ENCODE assay signal across 16 cellular contexts in the genomic region with DNA sequence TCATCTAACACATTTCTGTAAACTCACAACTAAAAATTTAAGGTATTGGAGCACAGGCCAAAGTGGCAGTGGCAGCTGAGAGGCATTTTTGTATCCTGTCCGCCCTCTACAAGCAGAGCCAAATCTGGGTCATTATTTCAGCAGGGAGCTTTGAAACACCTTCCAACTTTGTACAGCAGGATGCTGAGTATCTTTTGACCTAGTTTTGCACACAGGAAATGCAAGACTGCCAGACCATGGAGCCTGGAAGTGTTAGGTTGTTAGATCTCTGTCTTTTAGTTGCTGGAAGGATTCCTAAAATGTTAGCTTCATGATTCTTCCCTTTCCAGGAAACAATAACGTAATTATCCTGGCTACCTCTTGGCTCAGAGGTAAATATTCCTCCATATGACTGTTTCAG.
"Had no signal": no experiment of that assay in that cellular context is flagged by ENCODE, and none has a peak within 500 bp of the region (broad histone marks: within the 10 kb centered on the region; RNA-seq: fewer than 3 reads in every experiment).

No MANE protein-coding gene starts in this region.

- H3K36me3 ChIP-seq: adrenal gland, stomach, thoracic aorta, uterus had no signal

- H3K27ac ChIP-seq: adrenal gland, stomach, thoracic aorta, uterus had no signal

- H3K4me1 ChIP-seq: adrenal gland, uterus had no signal

- H3K9me3 ChIP-seq: adrenal gland, mucosa of descending colon, stomach, thoracic aorta, uterus had no signal

- H3K27me3 ChIP-seq: adrenal gland, stomach, uterus had no signal

- DNase-seq: activated B cell treated with CpG ODN at 0.5 μM for 24 hours; activated CD4-positive, alpha-beta T cell treated with anti-CD3 and anti-CD28 coated beads, Interleukin-2, amount 10 ng/mL, durations not matched to agents 24 days and 14 days; activated naive CD4-positive, alpha-beta T cell treated with anti-CD3 and anti-CD28 coated beads, Interleukin-2, amount 50 U/mL, for 16 hours; adrenal gland; central memory CD4-positive, alpha-beta T cell; effector memory CD8-positive, alpha-beta T cell; erythroblast; hippocampal formation; mucosa of descending colon; naive thymus-derived CD8-positive, alpha-beta T cell; stimulated activated CD4-positive, alpha-beta T cell treated with anti-CD3 and anti-CD28 coated beads, Interleukin-4, amount 100 ng/mL, for 4 hours; stomach; T-helper 17 cell; uterus had no signal

- H3K4me3 ChIP-seq: adrenal gland, lung, mucosa of descending colon, stomach, thoracic aorta, uterus had no signal
